In the genomic region with DNA sequence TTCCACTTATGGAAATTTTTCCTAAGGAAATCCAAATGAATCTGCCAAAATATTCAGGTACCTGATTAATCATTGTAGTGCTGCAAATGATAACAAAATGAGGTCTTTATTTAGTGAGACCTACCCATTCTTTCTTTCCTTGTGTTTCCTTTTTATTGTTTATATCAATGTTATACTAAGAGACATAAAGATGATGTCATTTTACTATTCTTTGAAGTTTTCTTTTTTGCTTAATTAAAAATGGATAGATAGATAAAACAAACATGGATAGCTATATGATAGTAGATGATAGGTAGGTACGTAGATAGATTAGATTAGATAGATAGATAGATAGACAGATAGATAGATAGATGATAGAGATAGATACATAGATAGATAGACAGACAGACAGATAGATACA, we compare ENCODE assay signal across 17 cellular contexts.
DNase-seq lines count a peak whose midpoint lies in the region; FAIRE-seq and TF ChIP-seq lines count a peak whose summit lies in the region.
"Had no signal": no experiment of that assay in that cellular context is flagged by ENCODE, and none has a peak within 500 bp of the region (broad histone marks: within the 10 kb centered on the region; RNA-seq: fewer than 3 reads in every experiment).

No MANE protein-coding gene starts in this region.

- H3K36me3 ChIP-seq in OCI-LY3 (replicated peaks; ENCODE audit: low read depth, low read length) (no peaks in the 10 kb centered on the region), brain microvascular endothelial cell (replicated peaks) (no peaks in the 10 kb centered on the region), keratinocyte (ENCODE audit: control insufficient read depth in 2 of 2, extremely low read depth in 1 of 2, insufficient read depth in 2 of 2, low read length in 2 of 2) (no peaks in the 10 kb centered on the region), vagina (no peaks in the 10 kb centered on the region), left ventricle myocardium inferior (no peaks in the 10 kb centered on the region)

- H3K79me2 ChIP-seq in OCI-LY3 (ENCODE audit: low read length) (no peaks in the 10 kb centered on the region), keratinocyte (ENCODE audit: control insufficient read depth, insufficient read depth, low read length) (no peaks in the 10 kb centered on the region)

- intact Hi-C loops in vagina (cut with DNase I) (no loop called here), left ventricle myocardium inferior (cut with micrococcal nuclease) (no loop called here)

- H3K9ac ChIP-seq in OCI-LY3 (ENCODE audit: low read length) (no peak overlapping the region), keratinocyte (ENCODE audit: control insufficient read depth, extremely low read depth, insufficient read depth, low read length) (peak overlapping the region; percentile 95)

- DNase-seq in brain microvascular endothelial cell (no peak), keratinocyte (ENCODE audit: low read depth, low spot score) (no peak), vagina (ENCODE audit: extremely low spot score in 2 of 2) (no peak), NCI-H187 treated with DMSO at 0.1 percent for 48 hours (lab: John Stamatoyannopoulos, UW) (no peak), left ventricle myocardium inferior (no peak), nucleus accumbens (lab: John Stamatoyannopoulos, UW) (no peak)
- DNase-seq: activated CD4-positive, alpha-beta memory T cell treated with anti-CD3 and anti-CD28 coated beads, Interleukin-2, amount 10 ng/mL, durations not matched to agents 7 days and 5 days; activated CD8-positive, alpha-beta memory T cell treated with anti-CD3 and anti-CD28 coated beads, Interleukin-2, amount 50 U/mL, for 48 hours; activated naive CD4-positive, alpha-beta T cell treated with anti-CD3 and anti-CD28 coated beads, Interleukin-2, amount 10 ng/mL, durations not matched to agents 7 days and 5 days; DMS79 treated with DMSO at 0.1 percent for 48 hours; mesendoderm; NCI-H1694; NCI-H510A; SHP77; stimulated activated CD4-positive, alpha-beta T cell treated with anti-CD3 and anti-CD28 coated beads, Interleukin-4, amount 100 ng/mL, for 24 hours had no signal

- H2AFZ ChIP-seq in OCI-LY3 (ENCODE audit: low read depth, low read length) (no peak overlapping the region), keratinocyte (ENCODE audit: control insufficient read depth, low read length) (no peak overlapping the region)

- in situ Hi-C loops in brain microvascular endothelial cell (cut with HindIII; ENCODE audit: low pct_ligation_motif_present, low sequenced_read_pairs) = no loop called here

- H3K27me3 ChIP-seq in OCI-LY3 (ENCODE audit: low read depth, low read length) = no peaks in the 10 kb centered on the region
- H3K27me3 ChIP-seq in brain microvascular endothelial cell (replicated peaks) = no peaks in the 10 kb centered on the region
- H3K27me3 ChIP-seq in keratinocyte (ENCODE audit: control insufficient read depth, extremely low read depth, insufficient read depth, low read length) = no peaks in the 10 kb centered on the region
- no peaks in the 10 kb centered on the region for H3K27me3 ChIP-seq in vagina
- peaks cover 16% of the 10 kb centered on the region for H3K27me3 ChIP-seq in left ventricle myocardium inferior (ENCODE audit: low read depth)

- no peak for FAIRE-seq in keratinocyte (lab: Jason Lieb, UNC)

- dilution Hi-C loops in keratinocyte (cut with MboI; ENCODE audit: extremely low pct_ligation_motif_present, low sequenced_read_pairs) = no loop called here

- H3K4me3 ChIP-seq in OCI-LY3 (ENCODE audit: low read length) = 0 out of 2 replicates have a peak overlapping the region, but pooled peaks have one; percentile 75
- no peak overlapping the region for H3K4me3 ChIP-seq in brain microvascular endothelial cell (ENCODE audit: low read depth, low read length)
- no peak overlapping the region for H3K4me3 ChIP-seq in keratinocyte (ENCODE audit: control insufficient read depth in 2 of 3, extremely low read depth in 1 of 3, insufficient read depth in 2 of 3, low read depth in 1 of 3, low read length in 3 of 3)
- peak overlapping the region in 1 of 2 donors; percentile 42 for H3K4me3 ChIP-seq in vagina
- H3K4me3 ChIP-seq in left ventricle myocardium inferior = no peak overlapping the region

- H3K4me1 ChIP-seq in OCI-LY3 (ENCODE audit: low read length) (peaks cover 22% of the 10 kb centered on the region), keratinocyte (ENCODE audit: control insufficient read depth, extremely low read depth, insufficient read depth, low read length) (peaks cover 24% of the 10 kb centered on the region), vagina (peaks cover 33% of the 10 kb centered on the region), left ventricle myocardium inferior (peaks cover 12% of the 10 kb centered on the region)

- H3K9me3 ChIP-seq in OCI-LY3 (ENCODE audit: insufficient read depth, low read length) = no peaks in the 10 kb centered on the region
- no peaks in the 10 kb centered on the region for H3K9me3 ChIP-seq in keratinocyte (ENCODE audit: control insufficient read depth, low read depth, low read length)
- H3K9me3 ChIP-seq in vagina = no peaks in the 10 kb centered on the region
- H3K9me3 ChIP-seq in left ventricle myocardium inferior (replicated peaks) = no peaks in the 10 kb centered on the region

- TF ChIP-seq CTCF in OCI-LY3 (IDR thresholded peaks at IDR 0.05; ENCODE audit: low read depth, low read length) (no peak), brain microvascular endothelial cell (IDR thresholded peaks at IDR 0.05; ENCODE audit: low read depth, low read length, missing control alignments) (no peak), keratinocyte (optimal IDR thresholded peaks at IDR 0.05 in 1 of 3, IDR thresholded peaks at IDR 0.05 in 1 of 3, conservative IDR thresholded peaks at IDR 0.05 in 1 of 3; ENCODE audit: extremely low read depth in 1 of 3, insufficient read depth in 2 of 3, low read length in 3 of 3) (no peak), vagina (IDR thresholded peaks at IDR 0.05) (no peak), left ventricle myocardium inferior (IDR thresholded peaks at IDR 0.05; ENCODE audit: borderline replicate concordance) (no peak)

- H3K4me2 ChIP-seq in OCI-LY3 (ENCODE audit: low read length) (no peak overlapping the region), keratinocyte (ENCODE audit: control insufficient read depth, extremely low read depth, insufficient read depth, low read depth, low read length) (peak overlapping the region; percentile 95)

- H3K9me1 ChIP-seq in keratinocyte (ENCODE audit: control insufficient read depth, extremely low read depth, insufficient read depth, low read length) = no peaks in the 10 kb centered on the region

- H3K27ac ChIP-seq in OCI-LY3 (ENCODE audit: low read length) (no peak overlapping the region), brain microvascular endothelial cell (peak overlapping the region; percentile 83), keratinocyte (ENCODE audit: control insufficient read depth, insufficient read depth, low read length) (peak overlapping the region; percentile 99), vagina (peak overlapping the region; percentile 89), left ventricle myocardium inferior (replicated peaks) (no peak overlapping the region)
- H3K27ac ChIP-seq: C4-2B had no signal

- H4K20me1 ChIP-seq in OCI-LY3 (ENCODE audit: insufficient read depth, low read length) (no peaks in the 10 kb centered on the region), keratinocyte (ENCODE audit: control insufficient read depth, extremely low read depth, insufficient read depth, low read length) (no peaks in the 10 kb centered on the region)

- no peak for TF ChIP-seq POLR2A in vagina (IDR thresholded peaks at IDR 0.05)

Comparison
In these comparisons a context has a peak if more than half of its experiments do, and no peak if none do; other contexts are left out.
1. H3K27ac ChIP-seq: peak in brain microvascular endothelial cell (single experiment), keratinocyte (single experiment) and vagina (single experiment); none in OCI-LY3 (single experiment) and left ventricle myocardium inferior (single experiment).